ENCODE assay signal across 6 cellular contexts in genomic region chr19:54188224-54188871, GRCh38. TPM values are rescaled to one million over a fixed set of nuclear protein-coding genes. Genes with fewer than 3 reads are reported as not detected.
DNase-seq lines count a peak whose midpoint lies in the region; ATAC-seq and TF ChIP-seq lines count a peak whose summit lies in the region.

No MANE protein-coding gene starts in this region.

- TF ChIP-seq CTCF in testis (IDR thresholded peaks at IDR 0.05), result no peak

- POLR2A ChIA-PET in activated CD8-positive, alpha-beta T cell treated with anti-CD3 and anti-CD28 coated beads, Interleukin-2, amount 10 ng/mL, durations not matched to agents 7 days and 5 days (lab: Charles Lee), result interaction anchor here (0.8 to 7.5 kb wide), 9 partner anchors 13 to 260 kb away, joined by 3 to 103 read pairs (median 4); partner anchors contain the start of genes LENG1, LENG8 and RPS9

- no peaks in the 10 kb centered on the region for H3K27me3 Mint-ChIP-seq in activated CD8-positive, alpha-beta T cell treated with anti-CD3 and anti-CD28 coated beads, Interleukin-2, amount 10 ng/mL, durations not matched to agents 7 days and 5 days (ENCODE audit: low read depth)

- DNase-seq in KBM-7, result peak; percentile 93
- peak; percentile 64 for DNase-seq in activated CD8-positive, alpha-beta T cell treated with anti-CD3 and anti-CD28 coated beads, Interleukin-2, amount 10 ng/mL, durations not matched to agents 7 days and 5 days
- DNase-seq in iris pigment epithelial cell (ENCODE audit: low read depth), result peak; percentile 88
- peak; percentile 35 for DNase-seq in testis

- intact Hi-C loops in testis (cut with DNase I; ENCODE audit: low total_unique reads), result no loop called here

- H3K27ac ChIP-seq in testis, result peak overlapping the region; percentile 97 to 100

- peak overlapping the region; percentile 73 to 87 for H3K4me3 ChIP-seq in testis

- ATAC-seq in activated CD8-positive, alpha-beta T cell treated with anti-CD3 and anti-CD28 coated beads, Interleukin-2, amount 10 ng/mL, durations not matched to agents 7 days and 5 days, result no peak
- ATAC-seq in HG03108 (IDR thresholded peaks at IDR 0.05; ENCODE audit: unreplicated experiment), result no peak
- ATAC-seq in GM18511 (IDR thresholded peaks at IDR 0.05; ENCODE audit: unreplicated experiment), result no peak

- in situ Hi-C loops in KBM-7 (cut with MboI; ENCODE audit: low pct_unique_long_range_greater_than_20kb, low sequenced_read_pairs), result no loop called here

- H3K27ac Mint-ChIP-seq in activated CD8-positive, alpha-beta T cell treated with anti-CD3 and anti-CD28 coated beads, Interleukin-2, amount 10 ng/mL, durations not matched to agents 7 days and 5 days, result peak overlapping the region; percentile 98

- peak overlapping the region; percentile 82 for H3K4me3 Mint-ChIP-seq in activated CD8-positive, alpha-beta T cell treated with anti-CD3 and anti-CD28 coated beads, Interleukin-2, amount 10 ng/mL, durations not matched to agents 7 days and 5 days

- H3K4me1 ChIP-seq in testis, result peaks cover 20% of the 10 kb centered on the region

- 16 to 19% methylated on average over 11 to 12 of the region's 12 CpGs for WGBS in testis, 2 donors

- CTCF ChIA-PET in activated CD8-positive, alpha-beta T cell treated with anti-CD3 and anti-CD28 coated beads, Interleukin-2, amount 10 ng/mL, durations not matched to agents 7 days and 5 days (lab: Charles Lee), result interaction anchor here (1.2 to 2.8 kb wide), 10 partner anchors 11 to 202 kb away, joined by 4 to 11 read pairs (median 7); partner anchors contain the start of gene LENG1

- H3K36me3 Mint-ChIP-seq in activated CD8-positive, alpha-beta T cell treated with anti-CD3 and anti-CD28 coated beads, Interleukin-2, amount 10 ng/mL, durations not matched to agents 7 days and 5 days (ENCODE audit: low read depth), result peaks cover 23% of the 10 kb centered on the region

- H3K9me3 Mint-ChIP-seq in activated CD8-positive, alpha-beta T cell treated with anti-CD3 and anti-CD28 coated beads, Interleukin-2, amount 10 ng/mL, durations not matched to agents 7 days and 5 days (ENCODE audit: insufficient read depth), result no peaks in the 10 kb centered on the region

- peaks cover 38% of the 10 kb centered on the region for H3K4me1 Mint-ChIP-seq in activated CD8-positive, alpha-beta T cell treated with anti-CD3 and anti-CD28 coated beads, Interleukin-2, amount 10 ng/mL, durations not matched to agents 7 days and 5 days (ENCODE audit: low read depth)

- no peaks in the 10 kb centered on the region for H3K9me3 ChIP-seq in testis

- H3K27me3 ChIP-seq in testis, result no peaks in the 10 kb centered on the region

- no peak for TF ChIP-seq POLR2A in testis (IDR thresholded peaks at IDR 0.05)

- no peaks in the 10 kb centered on the region for H3K36me3 ChIP-seq in testis (ENCODE audit: low read depth, missing control alignments)

RNA-seq across cellular contexts. Expression of gene MBOAT7, which starts 1.0 kb away (rescaled TPM):
- 10 to 100 TPM; 56.9 to 58.8 TPM for total RNA-seq in activated CD8-positive, alpha-beta T cell treated with anti-CD3 and anti-CD28 coated beads, Interleukin-2, amount 10 ng/mL, durations not matched to agents 7 days and 5 days
- 100 to 1,000 TPM; 479 to 482 TPM for total RNA-seq in testis
- 218 TPM for polyA plus RNA-seq in testis (ENCODE audit: insufficient read depth, low read depth, low replicate concordance)

RNA-seq across cellular contexts. Expression of gene TSEN34, which starts 2.8 kb away (rescaled TPM):
- total RNA-seq in activated CD8-positive, alpha-beta T cell treated with anti-CD3 and anti-CD28 coated beads, Interleukin-2, amount 10 ng/mL, durations not matched to agents 7 days and 5 days, result 10 to 100 TPM; 11.2 to 11.9 TPM
- 100 to 1,000 TPM; 162 to 177 TPM for total RNA-seq in testis
- 73.1 TPM for polyA plus RNA-seq in testis (ENCODE audit: insufficient read depth, low read depth, low replicate concordance)

RNA-seq across cellular contexts. Expression of gene RPS9, which starts 12.3 kb away (rescaled TPM):
- total RNA-seq in activated CD8-positive, alpha-beta T cell treated with anti-CD3 and anti-CD28 coated beads, Interleukin-2, amount 10 ng/mL, durations not matched to agents 7 days and 5 days, result 1,000 to 10,000 TPM; 1,244 to 1,253 TPM
- 1,000 to 10,000 TPM in 1 of 2 donors, 100 to 1,000 TPM in 1; 648 to 1,251 TPM for total RNA-seq in testis
- 969 TPM for polyA plus RNA-seq in testis (ENCODE audit: insufficient read depth, low read depth, low replicate concordance)

RNA-seq across cellular contexts. Expression of gene TMC4, which starts 15.4 kb away (rescaled TPM):
- total RNA-seq in activated CD8-positive, alpha-beta T cell treated with anti-CD3 and anti-CD28 coated beads, Interleukin-2, amount 10 ng/mL, durations not matched to agents 7 days and 5 days, result under 1 TPM; 0.55 to 0.76 TPM
- total RNA-seq in testis, result under 1 TPM; 0.31 to 0.43 TPM
- 4.1 TPM for polyA plus RNA-seq in testis (ENCODE audit: insufficient read depth, low read depth, low replicate concordance)

RNA-seq across cellular contexts. Expression of gene LENG1, which starts 28.8 kb away (rescaled TPM):
- total RNA-seq in activated CD8-positive, alpha-beta T cell treated with anti-CD3 and anti-CD28 coated beads, Interleukin-2, amount 10 ng/mL, durations not matched to agents 7 days and 5 days, result 1 to 10 TPM; 6.6 to 7.5 TPM
- total RNA-seq in testis, result 10 to 100 TPM; 10.2 to 12.8 TPM
- 20.6 TPM for polyA plus RNA-seq in testis (ENCODE audit: insufficient read depth, low read depth, low replicate concordance)

Comparison
In these comparisons a context has a peak if more than half of its experiments do, and no peak if none do; other contexts are left out.
1. DNase-seq: peak in every context shown above with its lines; median percentile 93 in KBM-7; 88 in iris pigment epithelial cell; 64 in activated CD8-positive, alpha-beta T cell treated with anti-CD3 and anti-CD28 coated beads, Interleukin-2, amount 10 ng/mL, durations not matched to agents 7 days and 5 days; 35 in testis.
2. RNA of gene MBOAT7, which starts 1.0 kb away (total RNA-seq): 479 to 482 TPM in testis; 56.9 to 58.8 TPM in activated CD8-positive, alpha-beta T cell treated with anti-CD3 and anti-CD28 coated beads, Interleukin-2, amount 10 ng/mL, durations not matched to agents 7 days and 5 days; every median in the first group is over 4 times any median in the second.
3. RNA of gene TSEN34, which starts 2.8 kb away (total RNA-seq): 162 to 177 TPM in testis; 11.2 to 11.9 TPM in activated CD8-positive, alpha-beta T cell treated with anti-CD3 and anti-CD28 coated beads, Interleukin-2, amount 10 ng/mL, durations not matched to agents 7 days and 5 days; every median in the first group is over 10 times any median in the second.